Comparison of ENCODE assay signal across 8 cellular contexts in genomic region chr13:97028441-97029299, GRCh38. TPM values are rescaled to one million over a fixed set of nuclear protein-coding genes. Genes with fewer than 3 reads are reported as not detected.
DNase-seq lines count a peak whose midpoint lies in the region; ATAC-seq and TF ChIP-seq lines count a peak whose summit lies in the region.

No MANE protein-coding gene starts in this region.

- no peak for TF ChIP-seq POLR2A in breast epithelium (IDR thresholded peaks at IDR 0.05)

- H3K36me3 ChIP-seq in SU-DHL-6 (ENCODE audit: low read length) (no peaks in the 10 kb centered on the region), breast epithelium (no peaks in the 10 kb centered on the region)

- no peaks in the 10 kb centered on the region for H3K79me2 ChIP-seq in SU-DHL-6 (ENCODE audit: insufficient read depth, low read length)

- H3K4me3 ChIP-seq in LNCaP clone FGC (ENCODE audit: low read depth, low read length) (no peak overlapping the region), SU-DHL-6 (ENCODE audit: insufficient read depth, low read length, poor library complexity, severe bottlenecking) (no peak overlapping the region), breast epithelium (no peak overlapping the region)

- no peaks in the 10 kb centered on the region for H4K20me1 ChIP-seq in SU-DHL-6 (ENCODE audit: low read depth, low read length)

- ATAC-seq in natural killer cell (peak in 1 of 3 donors; percentile 54), HG02852 (IDR thresholded peaks at IDR 0.05; ENCODE audit: unreplicated experiment) (no peak)
- ATAC-seq in natural killer cell treated with Interleukin-12 subunit alpha and Interleukin-12 subunit beta and Interleukin-15 and Interleukin-18, amount 100 ng/mL, for 72 hours: no peak

- no peak overlapping the region for H3K4me3 Mint-ChIP-seq in natural killer cell
- H3K4me3 Mint-ChIP-seq in natural killer cell treated with Interleukin-12 subunit alpha and Interleukin-12 subunit beta and Interleukin-15 and Interleukin-18, amount 100 ng/mL, for 72 hours: no peak overlapping the region

- no peak overlapping the region for H3K9ac ChIP-seq in SU-DHL-6 (ENCODE audit: low read length)

- no peaks in the 10 kb centered on the region for H3K36me3 Mint-ChIP-seq in natural killer cell
- no peaks in the 10 kb centered on the region for H3K36me3 Mint-ChIP-seq in natural killer cell treated with Interleukin-12 subunit alpha and Interleukin-12 subunit beta and Interleukin-15 and Interleukin-18, amount 100 ng/mL, for 72 hours

- no peaks in the 10 kb centered on the region for H3K27me3 ChIP-seq in SU-DHL-6 (ENCODE audit: low read length)
- no peaks in the 10 kb centered on the region for H3K27me3 ChIP-seq in breast epithelium

- no peak overlapping the region for H3K4me2 ChIP-seq in SU-DHL-6 (ENCODE audit: low read depth, low read length, poor library complexity, severe bottlenecking)

- no peak overlapping the region for H2AFZ ChIP-seq in SU-DHL-6 (ENCODE audit: low read depth, low read length, severe bottlenecking)

- H3K9me3 ChIP-seq in SU-DHL-6 (ENCODE audit: insufficient read depth, low read length): no peaks in the 10 kb centered on the region
- no peaks in the 10 kb centered on the region for H3K9me3 ChIP-seq in breast epithelium

- no peak overlapping the region for H3K27ac ChIP-seq in SU-DHL-6 (ENCODE audit: low read depth, low read length)
- no peak overlapping the region for H3K27ac ChIP-seq in breast epithelium

- TF ChIP-seq CTCF in natural killer cell (IDR thresholded peaks at IDR 0.05) (peak; percentile 83), LNCaP clone FGC (IDR thresholded peaks at IDR 0.05; ENCODE audit: control insufficient read depth, extremely low read depth, insufficient read depth) (peak; percentile 69), SU-DHL-6 (IDR thresholded peaks at IDR 0.05; ENCODE audit: insufficient read depth, low read length, poor library complexity, severe bottlenecking) (peak; percentile 83), breast epithelium (IDR thresholded peaks at IDR 0.05) (peak; percentile 77 to 85 (median 80))

- H3K4me1 ChIP-seq in breast epithelium: no peaks in the 10 kb centered on the region

- DNase-seq in natural killer cell (no peak), LNCaP clone FGC (ENCODE audit: low read depth) (no peak), breast epithelium (ENCODE audit: low spot score in 2 of 2) (peak in 1 of 2 donors; percentile 21), iris pigment epithelial cell (ENCODE audit: low read depth) (peak; percentile 66)
- DNase-seq in natural killer cell treated with Interleukin-12 subunit alpha and Interleukin-12 subunit beta and Interleukin-15 and Interleukin-18, amount 100 ng/mL, for 72 hours (ENCODE audit: low spot score): no peak
- peak; percentile 52 to 62 for DNase-seq in stimulated activated CD4-positive, alpha-beta T cell treated with anti-CD3 and anti-CD28 coated beads, Interleukin-2, amount 100 ng/mL, for 24 hours

- H3K4me1 Mint-ChIP-seq in natural killer cell: peaks cover 0 to 5% of the 10 kb centered on the region in 2 donors
- no peaks in the 10 kb centered on the region for H3K4me1 Mint-ChIP-seq in natural killer cell treated with Interleukin-12 subunit alpha and Interleukin-12 subunit beta and Interleukin-15 and Interleukin-18, amount 100 ng/mL, for 72 hours (ENCODE audit: low read depth in 2 of 2)

- no peaks in the 10 kb centered on the region for H3K9me2 ChIP-seq in SU-DHL-6 (replicated peaks; ENCODE audit: insufficient read depth, low read length)

- intact Hi-C loops in natural killer cell (cut with micrococcal nuclease) (no loop called here), breast epithelium (cut with DNase I; ENCODE audit: low total_unique reads) (no loop called here)

- H3K27me3 Mint-ChIP-seq in natural killer cell (ENCODE audit: low read depth in 2 of 2): peaks cover 10 to 14% of the 10 kb centered on the region in 2 donors
- peaks cover 6 to 40% of the 10 kb centered on the region in 2 donors for H3K27me3 Mint-ChIP-seq in natural killer cell treated with Interleukin-12 subunit alpha and Interleukin-12 subunit beta and Interleukin-15 and Interleukin-18, amount 100 ng/mL, for 72 hours

- H3K9me3 Mint-ChIP-seq in natural killer cell: no peaks in the 10 kb centered on the region
- H3K9me3 Mint-ChIP-seq in natural killer cell treated with Interleukin-12 subunit alpha and Interleukin-12 subunit beta and Interleukin-15 and Interleukin-18, amount 100 ng/mL, for 72 hours: no peaks in the 10 kb centered on the region

- no peak overlapping the region for H3K27ac Mint-ChIP-seq in natural killer cell
- no peak overlapping the region for H3K27ac Mint-ChIP-seq in natural killer cell treated with Interleukin-12 subunit alpha and Interleukin-12 subunit beta and Interleukin-15 and Interleukin-18, amount 100 ng/mL, for 72 hours

- H3F3A ChIP-seq in SU-DHL-6 (ENCODE audit: insufficient read depth): no peaks in the 10 kb centered on the region

RNA-seq across cellular contexts. Expression of gene OXGR1, which starts 34.4 kb away (rescaled TPM):
- not detected for total RNA-seq in natural killer cell
- not detected for total RNA-seq in natural killer cell treated with Interleukin-12 subunit alpha and Interleukin-12 subunit beta and Interleukin-15 and Interleukin-18, amount 100 ng/mL, for 72 hours
- total RNA-seq in breast epithelium: 1 to 10 TPM in 2 of 3 donors, under 1 TPM in 1; 0.64 to 2.0 (median 1.9) TPM

Comparison
In these comparisons a context has a peak if more than half of its experiments do, and no peak if none do; other contexts are left out.
1. DNase-seq: peak in iris pigment epithelial cell (single experiment) and stimulated activated CD4-positive, alpha-beta T cell treated with anti-CD3 and anti-CD28 coated beads, Interleukin-2, amount 100 ng/mL, for 24 hours (2 of 2); none in natural killer cell (single experiment), natural killer cell treated with Interleukin-12 subunit alpha and Interleukin-12 subunit beta and Interleukin-15 and Interleukin-18, amount 100 ng/mL, for 72 hours (single experiment) and LNCaP clone FGC (single experiment).
2. Peak in every context shown above with its lines, with median percentiles within 50 percentile points of each other: CTCF ChIP-seq.